Comparison of ENCODE assay signal across 22 cellular contexts in genomic region chr9:135769489-135770202, GRCh38.
"Had no signal": no experiment of that assay in that cellular context is flagged by ENCODE, and none has a peak within 500 bp of the region (broad histone marks: within the 10 kb centered on the region; RNA-seq: fewer than 3 reads in every experiment).

No MANE protein-coding gene starts in this region.

- H3K27me3 Mint-ChIP-seq: activated CD4-positive, alpha-beta memory T cell treated with anti-CD3 and anti-CD28 coated beads for 36 hours; activated CD4-positive, alpha-beta T cell treated with anti-CD3 and anti-CD28 coated beads for 36 hours; activated naive CD8-positive, alpha-beta T cell treated with anti-CD3 and anti-CD28 coated beads for 36 hours had no signal

- FAIRE-seq: endothelial cell of umbilical vein, kidney had no signal

- H3K4me3 Mint-ChIP-seq: activated CD4-positive, alpha-beta memory T cell treated with anti-CD3 and anti-CD28 coated beads for 36 hours; activated CD4-positive, alpha-beta T cell treated with anti-CD3 and anti-CD28 coated beads for 36 hours; activated naive CD8-positive, alpha-beta T cell treated with anti-CD3 and anti-CD28 coated beads for 36 hours; activated T-helper 1 cell treated with anti-CD3 and anti-CD28 coated beads, Interleukin-12 subunit alpha, Interleukin-12 subunit beta, Interleukin-2, Interleukin-4 antibody, amounts not matched to agents 30 ng/mL and 10 ng/mL and 1 ng/mL, durations not matched to agents 14 hours and 24 hours and 36 hours; nephron had no signal

- H3K4me1 Mint-ChIP-seq: activated CD4-positive, alpha-beta T cell treated with anti-CD3 and anti-CD28 coated beads for 36 hours; activated naive CD8-positive, alpha-beta T cell treated with anti-CD3 and anti-CD28 coated beads for 36 hours; nephron had no signal

- H3K27ac ChIP-seq: esophagus muscularis mucosa, gastroesophageal sphincter, heart left ventricle, left lung, spleen, WERI-Rb-1 had no signal

- ATAC-seq: activated CD4-positive, alpha-beta T cell treated with anti-CD3 and anti-CD28 coated beads for 36 hours; gastroesophageal sphincter; heart left ventricle; left lung had no signal

- H3K36me3 Mint-ChIP-seq: activated CD4-positive, alpha-beta memory T cell treated with anti-CD3 and anti-CD28 coated beads for 36 hours; activated naive CD8-positive, alpha-beta T cell treated with anti-CD3 and anti-CD28 coated beads for 36 hours had no signal

- H3K27ac Mint-ChIP-seq: activated CD4-positive, alpha-beta memory T cell treated with anti-CD3 and anti-CD28 coated beads for 36 hours; activated CD4-positive, alpha-beta T cell treated with anti-CD3 and anti-CD28 coated beads for 36 hours; activated naive CD8-positive, alpha-beta T cell treated with anti-CD3 and anti-CD28 coated beads for 36 hours; activated T-helper 1 cell treated with anti-CD3 and anti-CD28 coated beads, Interleukin-12 subunit alpha, Interleukin-12 subunit beta, Interleukin-2, Interleukin-4 antibody, amounts not matched to agents 30 ng/mL and 10 ng/mL and 1 ng/mL, durations not matched to agents 14 hours and 24 hours and 36 hours; nephron had no signal

- H3K4me1 ChIP-seq: esophagus muscularis mucosa, gastroesophageal sphincter, heart left ventricle, left lung, spleen had no signal

- DNase-seq: activated CD4-positive, alpha-beta memory T cell treated with anti-CD3 and anti-CD28 coated beads for 36 hours; activated CD4-positive, alpha-beta T cell treated with anti-CD3 and anti-CD28 coated beads for 36 hours; activated naive CD4-positive, alpha-beta T cell; activated naive CD8-positive, alpha-beta T cell treated with anti-CD3 and anti-CD28 coated beads for 36 hours; activated T-cell treated with anti-CD3 and anti-CD28 coated beads for 4 hours; amniotic stem cell; dermis blood vessel endothelial cell; effector memory CD4-positive, alpha-beta T cell; heart left ventricle; kidney; left lung; midbrain; nucleus accumbens; spleen; stimulated activated CD8-positive, alpha-beta memory T cell treated with anti-CD3 and anti-CD28 coated beads, Interleukin-4, amount 100 ng/mL, for 48 hours; stimulated activated naive CD4-positive, alpha-beta T cell; WERI-Rb-1 had no signal

- H3K4me3 ChIP-seq: esophagus muscularis mucosa, gastroesophageal sphincter, heart left ventricle, left lung, spleen had no signal

- H3K36me3 ChIP-seq: esophagus muscularis mucosa, gastroesophageal sphincter, heart left ventricle, left lung, WERI-Rb-1 had no signal
